In the genomic region with DNA sequence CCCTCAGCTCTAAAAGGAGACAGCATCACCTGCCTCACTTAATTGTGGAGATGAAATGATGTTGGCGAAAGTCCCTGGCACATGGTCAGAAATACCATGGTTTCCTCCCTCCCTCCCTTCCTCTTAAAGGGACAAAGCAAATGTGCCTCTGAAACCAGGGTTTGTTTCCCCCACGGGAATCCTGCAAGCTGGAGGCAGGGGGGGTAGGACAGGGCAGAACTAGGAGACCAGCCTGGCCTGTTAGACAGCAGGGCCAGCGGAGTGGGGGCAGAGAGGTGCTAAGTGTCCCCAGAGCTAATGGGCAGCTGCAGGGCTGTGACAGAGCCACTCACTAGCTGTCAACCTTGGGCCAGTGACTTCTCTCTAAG, we compare ENCODE assay signal across 11 cellular contexts. TPM values are rescaled to one million over a fixed set of nuclear protein-coding genes. Genes with fewer than 3 reads are reported as not detected.
DNase-seq lines count a peak whose midpoint lies in the region; ATAC-seq and TF ChIP-seq lines count a peak whose summit lies in the region.
"Had no signal": no experiment of that assay in that cellular context is flagged by ENCODE, and none has a peak within 500 bp of the region (broad histone marks: within the 10 kb centered on the region; RNA-seq: fewer than 3 reads in every experiment).

No MANE protein-coding gene starts in this region.

- H3K4me3 Mint-ChIP-seq in MCF 10A (ENCODE audit: unreplicated experiment) = no peak overlapping the region
- H3K4me3 Mint-ChIP-seq in stimulated activated naive B cell treated with anti-CD40 and anti-IgM and Interleukin-4, amounts not matched to agents 10 μg/mL and 1 μg/mL and 100 μg/mL, for 72 hours = no peak overlapping the region
- H3K4me3 Mint-ChIP-seq: GM23338 had no signal

- H3K27me3 ChIP-seq in HL-60 (ENCODE audit: insufficient read depth, poor library complexity, severe bottlenecking) = no peaks in the 10 kb centered on the region
- peaks cover 0 to 40% (median 0%) of the 10 kb centered on the region in 7 donors for H3K27me3 ChIP-seq in heart right ventricle
- H3K27me3 ChIP-seq in gastrocnemius medialis = peaks cover 0 to 11% (median 2%) of the 10 kb centered on the region in 3 donors

- no peak for TF ChIP-seq CTCF in HL-60 (IDR thresholded peaks at IDR 0.05; ENCODE audit: insufficient read depth, low read length)
- no peak for TF ChIP-seq CTCF in MCF 10A (IDR thresholded peaks at IDR 0.05; ENCODE audit: unreplicated experiment)
- no peak for TF ChIP-seq CTCF in heart right ventricle (IDR thresholded peaks at IDR 0.05)
- no peak for TF ChIP-seq CTCF in gastrocnemius medialis (IDR thresholded peaks at IDR 0.05 in 4 of 5, conservative IDR thresholded peaks at IDR 0.05 in 1 of 5)

- no peaks in the 10 kb centered on the region for H3K36me3 ChIP-seq in heart right ventricle
- H3K36me3 ChIP-seq in gastrocnemius medialis = no peaks in the 10 kb centered on the region

- TF ChIP-seq POLR2A in gastrocnemius medialis (IDR thresholded peaks at IDR 0.05) = no peak

- H3K4me1 Mint-ChIP-seq in MCF 10A (ENCODE audit: insufficient read depth, unreplicated experiment) = peaks cover 10% of the 10 kb centered on the region
- H3K4me1 Mint-ChIP-seq in stimulated activated naive B cell treated with anti-CD40 and anti-IgM and Interleukin-4, amounts not matched to agents 10 μg/mL and 1 μg/mL and 100 μg/mL, for 72 hours = peaks cover 11 to 21% of the 10 kb centered on the region in 2 donors

- DNase-seq in HL-60 (ENCODE audit: low read depth in 1 of 2, low spot score in 1 of 2) = no peak
- peak; percentile 45 for DNase-seq in MCF 10A (ENCODE audit: unreplicated experiment)
- DNase-seq in heart right ventricle = peak in 1 of 2 donors; percentile 21
- no peak for DNase-seq in gastrocnemius medialis
- no peak for DNase-seq in effector CD4-positive, alpha-beta T cell
- DNase-seq in 8988T = no peak
- no peak for DNase-seq in stimulated activated naive B cell treated with anti-CD40 and anti-IgM and Interleukin-4, amounts not matched to agents 10 μg/mL and 1 μg/mL and 100 μg/mL, for 72 hours

- no peaks in the 10 kb centered on the region for H3K9me3 Mint-ChIP-seq in MCF 10A (ENCODE audit: unreplicated experiment)
- H3K9me3 Mint-ChIP-seq in stimulated activated naive B cell treated with anti-CD40 and anti-IgM and Interleukin-4, amounts not matched to agents 10 μg/mL and 1 μg/mL and 100 μg/mL, for 72 hours = no peaks in the 10 kb centered on the region
- H3K9me3 Mint-ChIP-seq: activated T-helper 17 cell treated with anti-CD3 and anti-CD28 coated beads, Interleukin-2, amount 50 U/mL, for 72 hours had no signal

- 19 to 27% methylated on average over 3 of the region's 3 CpGs for WGBS in heart right ventricle, 2 donors

- no peaks in the 10 kb centered on the region for H3K36me3 Mint-ChIP-seq in MCF 10A (ENCODE audit: insufficient read depth, unreplicated experiment)
- H3K36me3 Mint-ChIP-seq in stimulated activated naive B cell treated with anti-CD40 and anti-IgM and Interleukin-4, amounts not matched to agents 10 μg/mL and 1 μg/mL and 100 μg/mL, for 72 hours = no peaks in the 10 kb centered on the region

- H3K4me1 ChIP-seq in heart right ventricle (peaks cover 5 to 81% (median 51%) of the 10 kb centered on the region in 9 donors), gastrocnemius medialis (peaks cover 3 to 4% of the 10 kb centered on the region in 2 donors)

- no TSS peak for BruUV-seq in MCF 10A (replicated peaks; lab: Mats Ljungman, UMichigan)

- in situ Hi-C loops in gastrocnemius medialis (cut with MboI; ENCODE audit: low sequenced_read_pairs in 4 of 4) = loop anchor here in 3 of 4 donors (5.0 to 10.0 kb wide), 3 partner anchors 109 to 121 kb away; no protein-coding TSS in a partner anchor

- ATAC-seq in heart right ventricle (peak in 7 of 8 donors; percentile 1 to 45 (median 8)), gastrocnemius medialis (peak in 1 of 2 donors; percentile 16), GM18873 (IDR thresholded peaks at IDR 0.05; ENCODE audit: low FRiP score, unreplicated experiment) (no peak)
- no peak for ATAC-seq in stimulated activated naive B cell treated with anti-CD40 and anti-IgM and Interleukin-4, amounts not matched to agents 10 μg/mL and 1 μg/mL and 100 μg/mL, for 72 hours (replicated peaks)

- POLR2A ChIA-PET in MCF 10A (lab: Yijun Ruan, JAX) = no interaction called here

- H3K27me3 Mint-ChIP-seq in MCF 10A (ENCODE audit: insufficient read depth, unreplicated experiment) = peaks cover 68% of the 10 kb centered on the region
- peaks cover 22 to 43% of the 10 kb centered on the region in 2 donors for H3K27me3 Mint-ChIP-seq in stimulated activated naive B cell treated with anti-CD40 and anti-IgM and Interleukin-4, amounts not matched to agents 10 μg/mL and 1 μg/mL and 100 μg/mL, for 72 hours

- H3K27ac ChIP-seq in HL-60 (replicated peaks) = 0 out of 2 replicates have a peak overlapping the region, but pooled peaks have one; percentile 28
- H3K27ac ChIP-seq in heart right ventricle = peak overlapping the region in 9 of 10 donors; percentile 34 to 74 (median 62)
- H3K27ac ChIP-seq in gastrocnemius medialis = peak overlapping the region; percentile 21 to 65 (median 51)

- no peak overlapping the region for H3K27ac Mint-ChIP-seq in MCF 10A (ENCODE audit: low read depth, unreplicated experiment)
- H3K27ac Mint-ChIP-seq in stimulated activated naive B cell treated with anti-CD40 and anti-IgM and Interleukin-4, amounts not matched to agents 10 μg/mL and 1 μg/mL and 100 μg/mL, for 72 hours = no peak overlapping the region
- H3K27ac Mint-ChIP-seq: GM23338 had no signal

- CTCF ChIA-PET in MCF 10A (lab: Yijun Ruan, JAX) = interaction anchor here (0.5 to 5.4 kb wide), 19 partner anchors 11 to 770 kb away, joined by 3 to 49 read pairs (median 4); no protein-coding TSS in a partner anchor

- H3K4me3 ChIP-seq in HL-60 (replicated peaks; ENCODE audit: insufficient read depth, low read length) = no peak overlapping the region
- H3K4me3 ChIP-seq in heart right ventricle = no peak overlapping the region
- H3K4me3 ChIP-seq in gastrocnemius medialis = no peak overlapping the region
- H3K4me3 ChIP-seq: GM23338 had no signal

- intact Hi-C loops in MCF 10A (cut with micrococcal nuclease) (loop anchor here (1.0 kb wide), 3 partner anchors 104 to 127 kb away; no protein-coding TSS in a partner anchor), heart right ventricle (cut with DNase I) (loop anchor here (1.0 to 10.0 kb wide), 9 partner anchors 51 to 211 kb away; partner anchors contain the start of gene NHSL2 (in 1 of the 10)), gastrocnemius medialis (cut with DNase I; ENCODE audit: low total_unique reads) (loop anchor here (1.0 to 5.0 kb wide), 4 partner anchors 56 to 215 kb away; partner anchors contain the start of genes NHSL2 and PIN4)

- H3K9me3 ChIP-seq in heart right ventricle = no peaks in the 10 kb centered on the region
- no peaks in the 10 kb centered on the region for H3K9me3 ChIP-seq in gastrocnemius medialis

RNA-seq across cellular contexts. Expression of gene RTL5, which starts 5.7 kb away (rescaled TPM):
- not detected in 2 replicates for total RNA-seq in MCF 10A (2022)
- total RNA-seq in heart right ventricle = 1 to 10 TPM; 1.6 to 5.4 (median 2.9) TPM
- polyA plus RNA-seq in heart right ventricle = 1 to 10 TPM; 1.1 to 1.8 TPM
- total RNA-seq in gastrocnemius medialis = under 1 TPM; 0.44 to 0.71 (median 0.50) TPM
- total RNA-seq: OCI-LY7 had no signal

RNA-seq across cellular contexts. Expression of gene PIN4, which starts 55.5 kb away (rescaled TPM):
- total RNA-seq in MCF 10A (2022) (7.0 and 7.6 TPM in 2 replicates), heart right ventricle (10 to 100 TPM in 6 of 10 donors, 1 to 10 TPM in 4; 6.9 to 15.6 (median 10.5) TPM), gastrocnemius medialis (10 to 100 TPM in 1 of 4 donors, 1 to 10 TPM in 3; 4.7 to 11.2 (median 8.5) TPM)
- polyA plus RNA-seq in heart right ventricle = 10 to 100 TPM; 17.7 to 52.8 TPM

Comparison
In these comparisons a context has a peak if more than half of its experiments do, and no peak if none do; other contexts are left out.
1. ATAC-seq: peak in heart right ventricle (7 of 8); none in stimulated activated naive B cell treated with anti-CD40 and anti-IgM and Interleukin-4, amounts not matched to agents 10 μg/mL and 1 μg/mL and 100 μg/mL, for 72 hours (0 of 2) and GM18873 (single experiment).
2. Peak in every context shown above with its lines, with median percentiles within 50 percentile points of each other: H3K27ac ChIP-seq.